5 cellular contexts compared by ENCODE assay signal in genomic region chr7:6585746-6586432, GRCh38. TPM values are rescaled to one million over a fixed set of nuclear protein-coding genes. Genes with fewer than 3 reads are reported as not detected.
"Had no signal": no experiment of that assay in that cellular context is flagged by ENCODE, and none has a peak within 500 bp of the region (broad histone marks: within the 10 kb centered on the region; RNA-seq: fewer than 3 reads in every experiment).

No MANE protein-coding gene starts in this region.

RNA-seq across cellular contexts. Expression of gene ZNF853, which starts 29.5 kb away (rescaled TPM):
- total RNA-seq: MCF 10A had no signal

RNA-seq across cellular contexts. Expression of gene GRID2IP, which starts 34.6 kb away (rescaled TPM):
- total RNA-seq: LHCN-M2, MCF 10A, NCI-H460, PC-3, Right ventricle myocardium inferior had no signal
